ENCODE assay signal across 33 cellular contexts in genomic region chr1:99696616-99697015, GRCh38. TPM values are rescaled to one million over a fixed set of nuclear protein-coding genes. Genes with fewer than 3 reads are reported as not detected.
"Had no signal": no experiment of that assay in that cellular context is flagged by ENCODE, and none has a peak within 500 bp of the region (broad histone marks: within the 10 kb centered on the region; RNA-seq: fewer than 3 reads in every experiment).

No MANE protein-coding gene starts in this region.

- H3K4me3 ChIP-seq: adrenal gland, ascending aorta, esophagus muscularis mucosa, lung, testis had no signal

- H3K27me3 ChIP-seq: adrenal gland, ascending aorta, esophagus muscularis mucosa, testis had no signal

- H3K4me3 Mint-ChIP-seq: activated CD4-positive, alpha-beta memory T cell treated with anti-CD3 and anti-CD28 coated beads for 36 hours; activated CD4-positive, alpha-beta T cell treated with anti-CD3 and anti-CD28 coated beads, Interleukin-2, amount 10 ng/mL, durations not matched to agents 24 days and 14 days; activated naive CD4-positive, alpha-beta T cell treated with anti-CD3 and anti-CD28 coated beads for 36 hours; activated naive CD8-positive, alpha-beta T cell treated with anti-CD3 and anti-CD28 coated beads for 36 hours; activated T-helper 1 cell treated with anti-CD3 and anti-CD28 coated beads, Interleukin-12 subunit alpha, Interleukin-12 subunit beta, Interleukin-2, Interleukin-4 antibody, amounts not matched to agents 30 ng/mL and 10 ng/mL and 1 ng/mL, durations not matched to agents 14 hours and 24 hours and 36 hours; brain; naive B cell; neural crest cell; T-helper 17 cell had no signal

- H3K79me2 ChIP-seq: parathyroid adenoma had no signal

- DNase-seq: activated CD4-positive, alpha-beta memory T cell treated with anti-CD3 and anti-CD28 coated beads for 36 hours; activated CD4-positive, alpha-beta T cell treated with anti-CD3 and anti-CD28 coated beads, Interleukin-2, amount 10 ng/mL, durations not matched to agents 24 days and 14 days; activated CD4-positive, CD25-positive, alpha-beta regulatory T cell treated with anti-CD3 and anti-CD28 coated beads, Interleukin-2, amount 50 U/mL, for 72 hours; activated CD8-positive, alpha-beta memory T cell treated with anti-CD3 and anti-CD28 coated beads, Interleukin-2, amount 50 U/mL, for 4 hours; activated effector memory CD4-positive, alpha-beta T cell treated with anti-CD3 and anti-CD28 coated beads, Interleukin-2, amount 50 U/mL, for 16 hours; activated naive CD4-positive, alpha-beta T cell treated with anti-CD3 and anti-CD28 coated beads for 36 hours; activated naive CD8-positive, alpha-beta T cell treated with anti-CD3 and anti-CD28 coated beads for 36 hours; activated T-cell treated with anti-CD3 and anti-CD28 coated beads, Interleukin-2, amount 50 U/mL, for 1 hour; adrenal gland; caudate nucleus; cortex of kidney; foreskin keratinocyte; left colon; naive B cell; occipital lobe; right cardiac atrium; stimulated activated CD4-positive, alpha-beta T cell treated with anti-CD3 and anti-CD28 coated beads, Interleukin-2, amount 100 ng/mL, for 48 hours; stimulated activated naive CD8-positive, alpha-beta T cell treated with anti-CD3 and anti-CD28 coated beads, Interleukin-15, Interleukin-2, amounts not matched to agents 100 U/mL and 50 U/mL, for 24 hours; T-helper 17 cell; T1000; testis; trophoblast cell; WERI-Rb-1 had no signal

- H3K9ac ChIP-seq: parathyroid adenoma had no signal

- H3K4me1 Mint-ChIP-seq: activated CD4-positive, alpha-beta T cell treated with anti-CD3 and anti-CD28 coated beads, Interleukin-2, amount 10 ng/mL, durations not matched to agents 24 days and 14 days; activated naive CD8-positive, alpha-beta T cell treated with anti-CD3 and anti-CD28 coated beads for 36 hours; naive B cell; neural crest cell had no signal

- H2AFZ ChIP-seq: parathyroid adenoma had no signal

- H3K4me1 ChIP-seq: adrenal gland, ascending aorta, parathyroid adenoma, testis had no signal

- H3K36me3 ChIP-seq: adrenal gland, ascending aorta, WERI-Rb-1 had no signal

- FAIRE-seq: keratinocyte, urothelium cell line had no signal

- H3K9me3 ChIP-seq: adrenal gland, esophagus muscularis mucosa, testis had no signal

- H3K9me3 Mint-ChIP-seq: activated CD4-positive, alpha-beta memory T cell treated with anti-CD3 and anti-CD28 coated beads for 36 hours; activated CD4-positive, alpha-beta T cell treated with anti-CD3 and anti-CD28 coated beads, Interleukin-2, amount 10 ng/mL, durations not matched to agents 24 days and 14 days; activated naive CD4-positive, alpha-beta T cell treated with anti-CD3 and anti-CD28 coated beads for 36 hours; activated naive CD8-positive, alpha-beta T cell treated with anti-CD3 and anti-CD28 coated beads for 36 hours; activated T-helper 1 cell treated with anti-CD3 and anti-CD28 coated beads, Interleukin-12 subunit alpha, Interleukin-12 subunit beta, Interleukin-2, Interleukin-4 antibody, amounts not matched to agents 30 ng/mL and 10 ng/mL and 1 ng/mL, durations not matched to agents 14 hours and 24 hours and 36 hours had no signal

- ATAC-seq: foreskin keratinocyte; left colon; stimulated activated naive CD8-positive, alpha-beta T cell treated with anti-CD3 and anti-CD28 coated beads, Interleukin-15, Interleukin-2, amounts not matched to agents 100 U/mL and 50 U/mL, for 24 hours; T-helper 17 cell had no signal

- H3K27ac ChIP-seq: adrenal gland, ascending aorta, esophagus muscularis mucosa, foreskin keratinocyte, parathyroid adenoma, testis, WERI-Rb-1 had no signal

- H3K27ac Mint-ChIP-seq: activated CD4-positive, alpha-beta memory T cell treated with anti-CD3 and anti-CD28 coated beads for 36 hours; activated CD4-positive, alpha-beta T cell treated with anti-CD3 and anti-CD28 coated beads, Interleukin-2, amount 10 ng/mL, durations not matched to agents 24 days and 14 days; activated naive CD4-positive, alpha-beta T cell treated with anti-CD3 and anti-CD28 coated beads for 36 hours; activated naive CD8-positive, alpha-beta T cell treated with anti-CD3 and anti-CD28 coated beads for 36 hours; activated T-helper 1 cell treated with anti-CD3 and anti-CD28 coated beads, Interleukin-12 subunit alpha, Interleukin-12 subunit beta, Interleukin-2, Interleukin-4 antibody, amounts not matched to agents 30 ng/mL and 10 ng/mL and 1 ng/mL, durations not matched to agents 14 hours and 24 hours and 36 hours; brain; naive B cell; T-helper 17 cell had no signal

- H3K36me3 Mint-ChIP-seq: activated CD4-positive, alpha-beta memory T cell treated with anti-CD3 and anti-CD28 coated beads for 36 hours; activated naive CD8-positive, alpha-beta T cell treated with anti-CD3 and anti-CD28 coated beads for 36 hours; naive B cell had no signal

RNA-seq across cellular contexts. Expression of gene PALMD, which starts 50.7 kb away (rescaled TPM):
- total RNA-seq: activated CD4-positive, alpha-beta memory T cell treated with anti-CD3 and anti-CD28 coated beads for 36 hours; activated CD4-positive, alpha-beta T cell treated with anti-CD3 and anti-CD28 coated beads, Interleukin-2, amount 10 ng/mL, durations not matched to agents 24 days and 14 days; activated CD8-positive, alpha-beta memory T cell treated with anti-CD3 and anti-CD28 coated beads for 36 hours; activated naive CD4-positive, alpha-beta T cell treated with anti-CD3 and anti-CD28 coated beads for 36 hours; activated naive CD8-positive, alpha-beta T cell treated with anti-CD3 and anti-CD28 coated beads for 36 hours; activated T-helper 1 cell treated with anti-CD3 and anti-CD28 coated beads, Interleukin-12 subunit alpha, Interleukin-12 subunit beta, Interleukin-2, Interleukin-4 antibody, amounts not matched to agents 30 ng/mL and 10 ng/mL and 1 ng/mL, durations not matched to agents 14 hours and 24 hours and 36 hours; T-helper 17 cell had no signal
